In genomic region chr18:69701305-69701704, GRCh38 we compare ENCODE assay signal across 9 cellular contexts.
"Had no signal": no experiment of that assay in that cellular context is flagged by ENCODE, and none has a peak within 500 bp of the region (broad histone marks: within the 10 kb centered on the region; RNA-seq: fewer than 3 reads in every experiment).

No MANE protein-coding gene starts in this region.

- H3K9me3 ChIP-seq: HAP-1 had no signal

- H2AFZ ChIP-seq: GM23338 had no signal

- H3K9ac ChIP-seq: KMS-11 had no signal

- H3K36me3 ChIP-seq: HAP-1 had no signal

- DNase-seq: H7, HFFc6, Karpas-422, KBM-7 had no signal

- H3K27ac ChIP-seq: KMS-11 had no signal

- H3K4me2 ChIP-seq: GM23338, KMS-11 had no signal

- ATAC-seq: GM23338, HCT116 had no signal

- H3K4me3 ChIP-seq: GM23338, HAP-1 had no signal

- FAIRE-seq: HTR-8/SVneo had no signal
